In genomic region chr1:24929091-24929875, GRCh38 we compare ENCODE assay signal across 9 cellular contexts. TPM values are rescaled to one million over a fixed set of nuclear protein-coding genes. Genes with fewer than 3 reads are reported as not detected.
A peak's percentile ranks its signal among the peaks of the same experiment; 100 is the strongest.
DNase-seq lines count a peak whose midpoint lies in the region; FAIRE-seq and TF ChIP-seq lines count a peak whose summit lies in the region.
"Had no signal": no experiment of that assay in that cellular context is flagged by ENCODE, and none has a peak within 500 bp of the region (broad histone marks: within the 10 kb centered on the region; RNA-seq: fewer than 3 reads in every experiment).

No MANE protein-coding gene starts in this region.

- no peaks in the 10 kb centered on the region for H3K9me3 ChIP-seq in prostate gland

- peak overlapping the region; percentile 22 to 24 for H3K4me3 ChIP-seq in prostate gland

- H3K36me3 ChIP-seq in prostate gland: no peaks in the 10 kb centered on the region

- CTCF ChIA-PET in Calu3 (lab: Charles Lee): no interaction called here

- BruUV-seq in Calu3 (replicated peaks; lab: Mats Ljungman, UMichigan): no TSS peak

- no peaks in the 10 kb centered on the region for H3K9me3 Mint-ChIP-seq in endothelial cell (ENCODE audit: unreplicated experiment)
- no peaks in the 10 kb centered on the region for H3K9me3 Mint-ChIP-seq in Calu3 (ENCODE audit: low read depth, unreplicated experiment)

- no peaks in the 10 kb centered on the region for H3K4me1 ChIP-seq in prostate gland (replicated peaks)

- H3K27me3 ChIP-seq in prostate gland (replicated peaks; ENCODE audit: insufficient read depth): peaks cover 46% of the 10 kb centered on the region

- peak overlapping the region; percentile 85 for H3K4me3 Mint-ChIP-seq in endothelial cell (ENCODE audit: unreplicated experiment)
- H3K4me3 Mint-ChIP-seq in Calu3 (ENCODE audit: low read depth, unreplicated experiment): no peak overlapping the region

- peak overlapping the region; percentile 15 to 37 for H3K27ac ChIP-seq in prostate gland

- peaks cover 3% of the 10 kb centered on the region for H3K36me3 Mint-ChIP-seq in endothelial cell (ENCODE audit: low read depth, unreplicated experiment)
- no peaks in the 10 kb centered on the region for H3K36me3 Mint-ChIP-seq in Calu3 (ENCODE audit: insufficient read depth, unreplicated experiment)

- intact Hi-C loops in prostate gland (cut with DNase I) (no loop called here), Calu3 (cut with micrococcal nuclease; ENCODE audit: unreplicated experiment) (loop anchor here (5.0 kb wide), 1 partner anchor 173 kb away; no protein-coding TSS in a partner anchor)

- H3K27me3 Mint-ChIP-seq in endothelial cell (ENCODE audit: unreplicated experiment) (peaks cover 27% of the 10 kb centered on the region), Calu3 (ENCODE audit: unreplicated experiment) (peaks cover 82% of the 10 kb centered on the region)

- H3K4me1 Mint-ChIP-seq in endothelial cell (ENCODE audit: unreplicated experiment): peaks cover 36% of the 10 kb centered on the region
- H3K4me1 Mint-ChIP-seq in Calu3 (ENCODE audit: low read depth, unreplicated experiment): no peaks in the 10 kb centered on the region

- no peak overlapping the region for H3K27ac Mint-ChIP-seq in endothelial cell (ENCODE audit: unreplicated experiment)
- H3K27ac Mint-ChIP-seq in Calu3 (ENCODE audit: unreplicated experiment): no peak overlapping the region

- no peak for TF ChIP-seq POLR2A in prostate gland (IDR thresholded peaks at IDR 0.05)

- 4% methylated on average over 51 of the region's 91 CpGs for WGBS in prostate gland

- peak; percentile 33 for DNase-seq in AG08395 (ENCODE audit: low spot score)
- peak; percentile 48 for DNase-seq in GM19238 (ENCODE audit: insufficient read length, low spot score)
- peak; percentile 24 for DNase-seq in HTR-8/SVneo (ENCODE audit: insufficient read length, low spot score)
- DNase-seq in activated CD4-positive, alpha-beta T cell treated with anti-CD3 and anti-CD28 coated beads for 4 hours: peak; percentile 49 to 58
- peak; percentile 39 for DNase-seq in endothelial cell (ENCODE audit: low spot score)
- DNase-seq in prostate gland (ENCODE audit: low spot score): no peak
- DNase-seq in COLO829 (ENCODE audit: low spot score): no peak
- no peak for DNase-seq in Calu3

- TF ChIP-seq CTCF in endothelial cell (IDR thresholded peaks at IDR 0.05; ENCODE audit: unreplicated experiment): no peak
- TF ChIP-seq CTCF in prostate gland (IDR thresholded peaks at IDR 0.05): no peak
- no peak for TF ChIP-seq CTCF in Calu3 (IDR thresholded peaks at IDR 0.05; ENCODE audit: unreplicated experiment)

- FAIRE-seq in HTR-8/SVneo (lab: Jason Lieb, UNC): no peak

RNA-seq across cellular contexts. Expression of gene RUNX3, which starts 0.8 kb away (rescaled TPM):
- 1.8 TPM for total RNA-seq in endothelial cell (ENCODE audit: unreplicated experiment)
- total RNA-seq in prostate gland: 1 to 10 TPM; 2.5 to 3.4 TPM
- total RNA-seq in Calu3 (2022): 0.28 and 1.3 TPM in 2 replicates
- total RNA-seq: fibroblast of villous mesenchyme had no signal

Comparison
In these comparisons a context has a peak if more than half of its experiments do, and no peak if none do; other contexts are left out.
1. DNase-seq: peak in AG08395 (single experiment), GM19238 (single experiment), HTR-8/SVneo (single experiment), activated CD4-positive, alpha-beta T cell treated with anti-CD3 and anti-CD28 coated beads for 4 hours (2 of 2) and endothelial cell (single experiment); none in prostate gland (single experiment), COLO829 (single experiment) and Calu3 (single experiment).